ENCODE assay signal across 22 cellular contexts in the genomic region with DNA sequence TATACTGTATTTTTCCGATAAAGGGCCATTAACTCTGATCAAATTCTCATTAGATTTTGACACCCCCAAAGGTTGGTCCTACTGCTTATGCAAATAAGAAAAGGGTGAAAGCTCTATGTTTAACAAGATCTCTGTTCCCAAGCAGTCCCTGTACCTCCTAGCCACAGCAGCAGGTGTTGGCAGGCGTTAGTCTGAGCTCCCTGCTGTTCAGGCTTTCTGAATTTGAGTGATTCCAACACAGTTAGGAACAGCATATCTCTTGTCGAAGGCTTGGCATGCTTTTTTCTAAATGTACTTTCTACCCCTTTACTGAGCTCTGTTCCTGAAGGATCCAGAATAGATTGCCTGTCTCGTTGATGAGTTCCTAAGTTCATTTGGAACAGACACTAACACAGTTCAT. TPM values are rescaled to one million over a fixed set of nuclear protein-coding genes. Genes with fewer than 3 reads are reported as not detected.
DNase-seq lines count a peak whose midpoint lies in the region; ATAC-seq and TF ChIP-seq lines count a peak whose summit lies in the region.
"Had no signal": no experiment of that assay in that cellular context is flagged by ENCODE, and none has a peak within 500 bp of the region (broad histone marks: within the 10 kb centered on the region; RNA-seq: fewer than 3 reads in every experiment).

No MANE protein-coding gene starts in this region.

- 39 to 55% (median 50%) methylated on average over 4 of the region's 4 CpGs for WGBS in psoas muscle, 3 donors

- TF ChIP-seq CTCF in psoas muscle (IDR thresholded peaks at IDR 0.05) = no peak

- ATAC-seq in psoas muscle = no peak
- ATAC-seq: CD8-positive, alpha-beta T cell; HepG2; K562 had no signal

- no peaks in the 10 kb centered on the region for H3K36me3 ChIP-seq in psoas muscle (ENCODE audit: insufficient read depth in 1 of 2, low read depth in 1 of 2)

- H3K27ac ChIP-seq in psoas muscle = peak overlapping the region; percentile 1
- H3K27ac ChIP-seq: C4-2B had no signal

- no peaks in the 10 kb centered on the region for H3K27me3 ChIP-seq in psoas muscle (ENCODE audit: insufficient read depth in 3 of 3, low read length in 2 of 3)

- DNase-seq in Ammon's horn (ENCODE audit: low spot score) (peak; percentile 48), DMS 273 (lab: John Stamatoyannopoulos, UW; ENCODE audit: unreplicated experiment) (peak; percentile 75), NCI-H2171 treated with DMSO at 0.1 percent for 48 hours (lab: John Stamatoyannopoulos, UW) (peak; percentile 79), psoas muscle (no peak), NCI-H146 (lab: John Stamatoyannopoulos, UW) (no peak), cerebellum (ENCODE audit: low spot score) (no peak)
- DNase-seq in stimulated activated CD4-positive, alpha-beta T cell treated with anti-CD3 and anti-CD28 coated beads, Interleukin-4, amount 100 ng/mL, for 1 hour = no peak
- DNase-seq: CD8-positive, alpha-beta T cell; DMS153; Kasumi-1; NCI-H1092 treated with DMSO at 0.1 percent for 48 hours; NCI-H1436; NCI-H187 treated with DMSO at 0.1 percent for 48 hours; NCI-H446; NCI-H524 treated with DMSO at 0.1 percent for 48 hours; NCI-H774; RPMI8226; SHP77 treated with DMSO at 0.1 percent for 48 hours had no signal

- H3K9me3 ChIP-seq in psoas muscle = no peaks in the 10 kb centered on the region

- peaks cover 53% of the 10 kb centered on the region for H3K4me1 ChIP-seq in psoas muscle

- intact Hi-C loops in psoas muscle (cut with DNase I) = loop anchor here in 1 of 2 donors (5.0 kb wide), 1 partner anchor 34 kb away; no protein-coding TSS in a partner anchor

- H3K4me3 ChIP-seq in psoas muscle = no peak overlapping the region
- H3K4me3 ChIP-seq: K562 had no signal

RNA-seq across cellular contexts. Expression of a gene that starts 42.3 kb away (rescaled TPM):
- total RNA-seq in psoas muscle (10 to 100 TPM; 48.2 to 98.1 (median 62.8) TPM), cerebellum (2.0 TPM)
- 10 to 100 TPM; 11.8 to 49.9 (median 29.0) TPM for polyA plus RNA-seq in psoas muscle
- total RNA-seq: B cell; CD8-positive, alpha-beta T cell had no signal

Comparison
In these comparisons a context has a peak if more than half of its experiments do, and no peak if none do; other contexts are left out.
1. DNase-seq: peak in Ammon's horn (single experiment), DMS 273 (single experiment) and NCI-H2171 treated with DMSO at 0.1 percent for 48 hours (single experiment); none in psoas muscle (0 of 2), stimulated activated CD4-positive, alpha-beta T cell treated with anti-CD3 and anti-CD28 coated beads, Interleukin-4, amount 100 ng/mL, for 1 hour (single experiment), NCI-H146 (single experiment) and cerebellum (single experiment).
2. RNA of a gene that starts 42.3 kb away (total RNA-seq): 48.2 to 98.1 TPM in psoas muscle; 2.0 TPM in cerebellum (single experiment); every median in the first group is over 10 times any median in the second.